In genomic region chr1:161233102-161233501, GRCh38 we compare ENCODE assay signal across 38 cellular contexts. TPM values are rescaled to one million over a fixed set of nuclear protein-coding genes. Genes with fewer than 3 reads are reported as not detected.
"Had no signal": no experiment of that assay in that cellular context is flagged by ENCODE, and none has a peak within 500 bp of the region (broad histone marks: within the 10 kb centered on the region; RNA-seq: fewer than 3 reads in every experiment).

No MANE protein-coding gene starts in this region.

- H3K27ac ChIP-seq: adrenal gland, body of pancreas, brain microvascular endothelial cell, breast epithelium, VCaP had no signal

- H3K27me3 ChIP-seq: adrenal gland, body of pancreas, brain microvascular endothelial cell, breast epithelium had no signal

- H3K36me3 ChIP-seq: breast epithelium had no signal

- FAIRE-seq: astrocyte, TTC549 had no signal

- H3K4me1 ChIP-seq: adrenal gland, body of pancreas, breast epithelium had no signal

- H3K9me3 ChIP-seq: adrenal gland, body of pancreas, breast epithelium had no signal

- H3K4me3 ChIP-seq: adrenal gland, body of pancreas, breast epithelium had no signal

- DNase-seq: activated B cell treated with CpG ODN at 0.5 μM for 24 hours; activated CD4-positive, alpha-beta memory T cell treated with anti-CD3 and anti-CD28 coated beads for 36 hours; activated CD4-positive, alpha-beta T cell treated with anti-CD3 and anti-CD28 coated beads for 4 hours; activated CD4-positive, alpha-beta T cell treated with anti-CD3 and anti-CD28 coated beads, Interleukin-2, amount 10 ng/mL, durations not matched to agents 24 days and 14 days; activated CD4-positive, alpha-beta T cell treated with anti-CD3 and anti-CD28 coated beads, Interleukin-2, amount 50 U/mL, for 1 hour; activated CD4-positive, alpha-beta T cell treated with anti-CD3 and anti-CD28 coated beads, Interleukin-2, amount 50 U/mL, for 4 hours; activated CD4-positive, CD25-positive, alpha-beta regulatory T cell treated with anti-CD3 and anti-CD28 coated beads, Interleukin-2, amount 50 U/mL, for 72 hours; activated CD8-positive, alpha-beta memory T cell treated with anti-CD3 and anti-CD28 coated beads, Interleukin-2, amount 50 U/mL, for 4 hours; activated CD8-positive, alpha-beta T cell treated with anti-CD3 and anti-CD28 coated beads for 36 hours; activated effector memory CD4-positive, alpha-beta T cell treated with anti-CD3 and anti-CD28 coated beads, Interleukin-2, amount 50 U/mL, for 16 hours; activated gamma-delta T cell treated with Interleukin-2 at 50 U/mL for 16 hours; activated naive CD4-positive, alpha-beta T cell; activated naive CD4-positive, alpha-beta T cell treated with anti-CD3 and anti-CD28 coated beads for 36 hours; activated naive CD4-positive, alpha-beta T cell treated with anti-CD3 and anti-CD28 coated beads, Interleukin-2, amount 50 U/mL, for 16 hours; activated naive CD8-positive, alpha-beta T cell treated with anti-CD3 and anti-CD28 coated beads for 36 hours; activated T-cell treated with anti-CD3 and anti-CD28 coated beads for 4 hours; activated T-cell treated with anti-CD3 and anti-CD28 coated beads, Interleukin-2, amount 50 U/mL, for 1 hour; activated T-cell treated with anti-CD3 and anti-CD28 coated beads, Interleukin-2, amount 50 U/mL, for 4 hours; activated T-cell treated with anti-CD3 and anti-CD28 coated beads, Interleukin-2, amount 50 U/mL, for 72 hours; adrenal gland; amniotic stem cell; aorta; body of pancreas; brain microvascular endothelial cell; central memory CD4-positive, alpha-beta T cell; T-helper 2 cell; T-helper 9 cell had no signal

- ATAC-seq: activated CD8-positive, alpha-beta T cell treated with anti-CD3 and anti-CD28 coated beads for 36 hours; activated naive CD4-positive, alpha-beta T cell treated with anti-CD3 and anti-CD28 coated beads, Interleukin-2, amount 50 U/mL, for 72 hours; activated T-cell treated with anti-CD3 and anti-CD28 coated beads, Interleukin-2, amount 50 U/mL, for 4 hours; activated T-cell treated with anti-CD3 and anti-CD28 coated beads, Interleukin-2, amount 50 U/mL, for 72 hours; activated T-helper 17 cell treated with anti-CD3 and anti-CD28 coated beads, Interleukin-2, amount 50 U/mL, for 72 hours; body of pancreas had no signal

RNA-seq across cellular contexts. Expression of gene NR1I3, which starts 4.9 kb away (rescaled TPM):
- total RNA-seq: activated B cell treated with CpG ODN at 0.5 μM for 24 hours; activated CD4-positive, alpha-beta memory T cell treated with anti-CD3 and anti-CD28 coated beads for 36 hours; activated CD4-positive, alpha-beta T cell treated with anti-CD3 and anti-CD28 coated beads, Interleukin-2, amount 10 ng/mL, durations not matched to agents 24 days and 14 days; activated CD8-positive, alpha-beta memory T cell treated with anti-CD3 and anti-CD28 coated beads for 36 hours; activated CD8-positive, alpha-beta T cell treated with anti-CD3 and anti-CD28 coated beads for 36 hours; activated naive CD4-positive, alpha-beta T cell treated with anti-CD3 and anti-CD28 coated beads for 36 hours; activated naive CD4-positive, alpha-beta T cell treated with anti-CD3 and anti-CD28 coated beads, Interleukin-2, amount 50 U/mL, for 72 hours; activated naive CD8-positive, alpha-beta T cell treated with anti-CD3 and anti-CD28 coated beads for 36 hours; activated T-cell treated with anti-CD3 and anti-CD28 coated beads, Interleukin-2, amount 50 U/mL, for 72 hours; activated T-helper 1 cell treated with anti-CD3 and anti-CD28 coated beads, Interleukin-12 subunit alpha, Interleukin-12 subunit beta, Interleukin-2, Interleukin-4 antibody, amounts not matched to agents 30 ng/mL and 10 ng/mL and 1 ng/mL, durations not matched to agents 14 hours and 24 hours and 36 hours; activated T-helper 17 cell treated with anti-CD3 and anti-CD28 coated beads, Interleukin-2, amount 50 U/mL, for 72 hours; aorta; astrocyte; body of pancreas; breast epithelium; cardiac septum; cerebellum; T-helper 1 cell treated with Interleukin-12 subunit alpha and Interleukin-12 subunit beta and Interleukin-4 antibody, amounts not matched to agents 30 ng/mL and 1 ng/mL, for 36 hours had no signal
- polyA plus RNA-seq: aorta had no signal

RNA-seq across cellular contexts. Expression of gene APOA2, which starts 9.7 kb away (rescaled TPM):
- total RNA-seq: activated B cell treated with CpG ODN at 0.5 μM for 24 hours; activated CD4-positive, alpha-beta memory T cell treated with anti-CD3 and anti-CD28 coated beads for 36 hours; activated CD4-positive, alpha-beta T cell treated with anti-CD3 and anti-CD28 coated beads, Interleukin-2, amount 10 ng/mL, durations not matched to agents 24 days and 14 days; activated CD8-positive, alpha-beta memory T cell treated with anti-CD3 and anti-CD28 coated beads for 36 hours; activated CD8-positive, alpha-beta T cell treated with anti-CD3 and anti-CD28 coated beads for 36 hours; activated naive CD4-positive, alpha-beta T cell treated with anti-CD3 and anti-CD28 coated beads for 36 hours; activated naive CD4-positive, alpha-beta T cell treated with anti-CD3 and anti-CD28 coated beads, Interleukin-2, amount 50 U/mL, for 72 hours; activated naive CD8-positive, alpha-beta T cell treated with anti-CD3 and anti-CD28 coated beads for 36 hours; activated T-cell treated with anti-CD3 and anti-CD28 coated beads, Interleukin-2, amount 50 U/mL, for 72 hours; activated T-helper 1 cell treated with anti-CD3 and anti-CD28 coated beads, Interleukin-12 subunit alpha, Interleukin-12 subunit beta, Interleukin-2, Interleukin-4 antibody, amounts not matched to agents 30 ng/mL and 10 ng/mL and 1 ng/mL, durations not matched to agents 14 hours and 24 hours and 36 hours; activated T-helper 17 cell treated with anti-CD3 and anti-CD28 coated beads, Interleukin-2, amount 50 U/mL, for 72 hours; aorta; astrocyte; body of pancreas; breast epithelium; cardiac septum; cerebellum; T-helper 1 cell treated with Interleukin-12 subunit alpha and Interleukin-12 subunit beta and Interleukin-4 antibody, amounts not matched to agents 30 ng/mL and 1 ng/mL, for 36 hours had no signal

RNA-seq across cellular contexts. Expression of gene PCP4L1, which starts 25.4 kb away (rescaled TPM):
- total RNA-seq: activated B cell treated with CpG ODN at 0.5 μM for 24 hours; activated CD4-positive, alpha-beta T cell treated with anti-CD3 and anti-CD28 coated beads, Interleukin-2, amount 10 ng/mL, durations not matched to agents 24 days and 14 days; activated T-cell treated with anti-CD3 and anti-CD28 coated beads, Interleukin-2, amount 50 U/mL, for 4 hours; activated T-helper 1 cell treated with anti-CD3 and anti-CD28 coated beads, Interleukin-12 subunit alpha, Interleukin-12 subunit beta, Interleukin-2, Interleukin-4 antibody, amounts not matched to agents 30 ng/mL and 10 ng/mL and 1 ng/mL, durations not matched to agents 14 hours and 24 hours and 36 hours; astrocyte; body of pancreas had no signal
- polyA plus RNA-seq: aorta had no signal
